ENCODE assay signal across 8 cellular contexts in the genomic region with DNA sequence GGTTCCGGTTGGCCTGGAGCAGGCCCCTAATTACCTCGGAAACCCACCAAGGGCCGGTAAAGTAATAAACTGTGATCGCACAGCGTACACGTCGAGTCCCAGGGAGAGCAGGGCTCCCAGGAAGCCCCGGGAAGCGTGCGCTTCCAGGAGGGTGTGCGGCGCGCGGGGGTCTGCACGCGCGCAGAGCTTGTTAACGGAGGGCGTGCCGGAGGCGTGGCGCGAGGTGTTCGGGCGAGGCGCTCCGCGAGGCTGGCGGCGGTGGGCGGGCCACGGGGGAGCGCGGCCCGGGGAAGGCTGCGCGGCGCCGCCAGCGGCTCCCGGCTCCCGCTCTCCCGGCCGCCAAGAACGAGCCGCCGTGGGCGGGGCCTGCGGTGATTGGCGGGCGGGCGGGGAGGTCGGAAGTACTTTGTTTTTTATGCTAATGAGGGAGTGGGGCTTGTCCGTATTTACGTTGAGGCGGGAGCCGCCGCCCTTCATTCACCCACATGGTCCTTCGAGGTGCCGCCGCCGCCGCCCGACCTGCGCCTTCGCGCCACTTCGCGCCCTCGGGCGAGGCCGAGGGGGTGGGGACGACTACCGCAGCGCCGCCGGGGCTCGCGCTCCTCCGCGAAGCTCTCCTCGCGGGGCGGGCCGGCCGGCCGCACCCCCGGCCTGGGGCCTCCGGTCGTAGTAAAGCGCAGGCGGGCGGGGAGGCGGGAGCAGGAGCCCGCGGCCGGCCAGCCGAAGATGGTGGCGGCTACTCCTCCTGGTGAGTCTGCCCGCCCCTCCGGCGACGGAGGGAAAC. TPM values are rescaled to one million over a fixed set of nuclear protein-coding genes. Genes with fewer than 3 reads are reported as not detected.
DNase-seq lines count a peak whose midpoint lies in the region; ATAC-seq and TF ChIP-seq lines count a peak whose summit lies in the region.

Gene MIR17HG (plus strand): TSS at position 476 of the 784 bp plus-strand sequence.

- H3K27me3 ChIP-seq in ascending aorta (no peaks in the 10 kb centered on the region), aorta (ENCODE audit: control insufficient read depth in 1 of 2, insufficient read depth in 2 of 2, low read length in 1 of 2) (no peaks in the 10 kb centered on the region)

- H3K36me3 ChIP-seq in ascending aorta, result peaks cover 3 to 5% of the 10 kb centered on the region in 2 donors
- H3K36me3 ChIP-seq in aorta (ENCODE audit: control insufficient read depth in 1 of 2, insufficient read depth in 2 of 2, low read length in 1 of 2), result peaks cover 2% of the 10 kb centered on the region in 2 donors

- H3K4me1 ChIP-seq in ascending aorta (peaks cover 7 to 12% of the 10 kb centered on the region in 2 donors), aorta (ENCODE audit: control insufficient read depth in 1 of 2, insufficient read depth in 2 of 2, low read length in 2 of 2) (no peaks in the 10 kb centered on the region)

- intact Hi-C loops in ascending aorta (cut with DNase I), result loop anchor here (2.0 to 5.0 kb wide), 2 partner anchors 51 to 205 kb away; partner anchors contain the start of gene GPC5
- intact Hi-C loops in aorta (cut with DNase I), result loop anchor here in 1 of 2 donors (5.0 kb wide), 1 partner anchor 50 kb away; the partner anchor contains the start of gene GPC5

- ATAC-seq in GM18511 (IDR thresholded peaks at IDR 0.05; ENCODE audit: unreplicated experiment), result peak; percentile 60
- peak; percentile 50 for ATAC-seq in HG02981 (IDR thresholded peaks at IDR 0.05; ENCODE audit: unreplicated experiment)
- ATAC-seq in aorta (ENCODE audit: low FRiP score), result peak; percentile 92

- peak within 1 kb of the TSS; percentile 70 to 92 for H3K27ac ChIP-seq in ascending aorta
- peak within 1 kb of the TSS; percentile 71 to 73 for H3K27ac ChIP-seq in aorta (ENCODE audit: low read depth in 1 of 2, low read length in 2 of 2)

- H3K4me3 ChIP-seq in ascending aorta (peak within 1 kb of the TSS; percentile 85 to 86), aorta (ENCODE audit: low read length in 2 of 2) (peak within 1 kb of the TSS; percentile 88 to 100)

- 0 to 1% methylated on average over 79 to 103 of the region's 103 CpGs for WGBS in aorta, 2 donors

- H3K9me3 ChIP-seq in ascending aorta (no peaks in the 10 kb centered on the region), aorta (ENCODE audit: control insufficient read depth, low read length) (no peaks in the 10 kb centered on the region)

- TF ChIP-seq CTCF in ascending aorta (IDR thresholded peaks at IDR 0.05), result no peak

- peak; percentile 68 for DNase-seq in NCI-H2029 (lab: John Stamatoyannopoulos, UW)
- peak; percentile 80 for DNase-seq in T-helper 22 cell (ENCODE audit: low read depth)
- peak; percentile 69 to 91 for DNase-seq in ascending aorta (ENCODE audit: low spot score in 2 of 2)
- DNase-seq in hepatic stellate cell (ENCODE audit: low spot score), result peak; percentile 67
- peak; percentile 78 for DNase-seq in renal cortical epithelial cell (ENCODE audit: low read depth)
- DNase-seq in aorta, result peak; percentile 92 to 95

RNA-seq across cellular contexts. Expression of gene MIR17HG, which starts in this region (rescaled TPM):
- not detected for total RNA-seq in ascending aorta
- 5.2 and 10.6 TPM in 2 replicates for total RNA-seq in renal cortical epithelial cell
- total RNA-seq in aorta, result 1 to 10 TPM; 5.0 to 7.7 TPM
- polyA plus RNA-seq in aorta, result 1 to 10 TPM; 1.0 to 2.6 TPM

Comparison
In these comparisons a context has a peak if more than half of its experiments do, and no peak if none do; other contexts are left out.
1. Peak in every context shown above with its lines: DNase-seq, ATAC-seq, H3K4me3 ChIP-seq and H3K27ac ChIP-seq.
2. Peak in DNase-seq, H3K4me3 ChIP-seq and H3K27ac ChIP-seq in ascending aorta; RNA of the gene not detected or under 1 TPM.